1 cellular context compared by ENCODE assay signal in the genomic region with DNA sequence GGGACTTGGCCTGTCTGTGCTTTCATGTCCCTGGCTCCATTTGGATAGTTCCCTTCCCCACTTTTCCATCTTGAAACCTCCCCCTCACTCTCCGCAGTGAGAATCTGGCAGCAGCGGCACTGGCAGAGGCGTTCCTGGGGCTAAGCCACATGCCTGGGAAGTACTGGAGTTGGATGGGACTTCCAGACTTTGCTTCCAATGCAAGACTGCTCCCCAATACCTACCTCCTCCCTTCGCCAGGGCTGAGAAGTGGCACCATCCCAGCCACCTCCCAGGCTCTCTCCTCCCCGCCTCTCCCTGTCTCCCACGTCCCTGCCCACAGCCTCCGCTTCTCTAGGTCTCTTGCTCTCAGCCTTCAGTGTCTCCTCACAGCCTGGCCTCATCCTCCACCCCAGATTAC.
TF ChIP-seq lines count a peak whose summit lies in the region.

No MANE protein-coding gene starts in this region.

TF ChIP-seq in GM23338, 12 proteins besides CTCF, POLR2A, EP300 and RAD21 (continued from another document):
- TF ChIP-seq, protein P1, sequence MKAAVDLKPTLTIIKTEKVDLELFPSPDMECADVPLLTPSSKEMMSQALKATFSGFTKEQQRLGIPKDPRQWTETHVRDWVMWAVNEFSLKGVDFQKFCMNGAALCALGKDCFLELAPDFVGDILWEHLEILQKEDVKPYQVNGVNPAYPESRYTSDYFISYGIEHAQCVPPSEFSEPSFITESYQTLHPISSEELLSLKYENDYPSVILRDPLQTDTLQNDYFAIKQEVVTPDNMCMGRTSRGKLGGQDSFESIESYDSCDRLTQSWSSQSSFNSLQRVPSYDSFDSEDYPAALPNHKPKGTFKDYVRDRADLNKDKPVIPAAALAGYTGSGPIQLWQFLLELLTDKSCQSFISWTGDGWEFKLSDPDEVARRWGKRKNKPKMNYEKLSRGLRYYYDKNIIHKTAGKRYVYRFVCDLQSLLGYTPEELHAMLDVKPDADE (IDR thresholded peaks at IDR 0.05), result no peak
- TF ChIP-seq EZH2 (IDR thresholded peaks at IDR 0.05; ENCODE audit: low read depth, unreplicated experiment) (no peak), CREB1 (CRISPR knock-in tag; IDR thresholded peaks at IDR 0.05; ENCODE audit: low read depth) (no peak), POLR2AphosphoS5 (IDR thresholded peaks at IDR 0.05; ENCODE audit: low read depth) (no peak), JUNB (IDR thresholded peaks at IDR 0.05; ENCODE audit: unreplicated experiment) (no peak), ZNF114 (CRISPR knock-in tag; IDR thresholded peaks at IDR 0.05) (no peak), ZNF331 (CRISPR knock-in tag; IDR thresholded peaks at IDR 0.05; ENCODE audit: low read depth) (no peak)
- TF ChIP-seq, protein P2, sequence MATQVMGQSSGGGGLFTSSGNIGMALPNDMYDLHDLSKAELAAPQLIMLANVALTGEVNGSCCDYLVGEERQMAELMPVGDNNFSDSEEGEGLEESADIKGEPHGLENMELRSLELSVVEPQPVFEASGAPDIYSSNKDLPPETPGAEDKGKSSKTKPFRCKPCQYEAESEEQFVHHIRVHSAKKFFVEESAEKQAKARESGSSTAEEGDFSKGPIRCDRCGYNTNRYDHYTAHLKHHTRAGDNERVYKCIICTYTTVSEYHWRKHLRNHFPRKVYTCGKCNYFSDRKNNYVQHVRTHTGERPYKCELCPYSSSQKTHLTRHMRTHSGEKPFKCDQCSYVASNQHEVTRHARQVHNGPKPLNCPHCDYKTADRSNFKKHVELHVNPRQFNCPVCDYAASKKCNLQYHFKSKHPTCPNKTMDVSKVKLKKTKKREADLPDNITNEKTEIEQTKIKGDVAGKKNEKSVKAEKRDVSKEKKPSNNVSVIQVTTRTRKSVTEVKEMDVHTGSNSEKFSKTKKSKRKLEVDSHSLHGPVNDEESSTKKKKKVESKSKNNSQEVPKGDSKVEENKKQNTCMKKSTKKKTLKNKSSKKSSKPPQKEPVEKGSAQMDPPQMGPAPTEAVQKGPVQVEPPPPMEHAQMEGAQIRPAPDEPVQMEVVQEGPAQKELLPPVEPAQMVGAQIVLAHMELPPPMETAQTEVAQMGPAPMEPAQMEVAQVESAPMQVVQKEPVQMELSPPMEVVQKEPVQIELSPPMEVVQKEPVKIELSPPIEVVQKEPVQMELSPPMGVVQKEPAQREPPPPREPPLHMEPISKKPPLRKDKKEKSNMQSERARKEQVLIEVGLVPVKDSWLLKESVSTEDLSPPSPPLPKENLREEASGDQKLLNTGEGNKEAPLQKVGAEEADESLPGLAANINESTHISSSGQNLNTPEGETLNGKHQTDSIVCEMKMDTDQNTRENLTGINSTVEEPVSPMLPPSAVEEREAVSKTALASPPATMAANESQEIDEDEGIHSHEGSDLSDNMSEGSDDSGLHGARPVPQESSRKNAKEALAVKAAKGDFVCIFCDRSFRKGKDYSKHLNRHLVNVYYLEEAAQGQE (IDR thresholded peaks at IDR 0.05; ENCODE audit: unreplicated experiment), result no peak
